8 cellular contexts compared by ENCODE assay signal in the genomic region with DNA sequence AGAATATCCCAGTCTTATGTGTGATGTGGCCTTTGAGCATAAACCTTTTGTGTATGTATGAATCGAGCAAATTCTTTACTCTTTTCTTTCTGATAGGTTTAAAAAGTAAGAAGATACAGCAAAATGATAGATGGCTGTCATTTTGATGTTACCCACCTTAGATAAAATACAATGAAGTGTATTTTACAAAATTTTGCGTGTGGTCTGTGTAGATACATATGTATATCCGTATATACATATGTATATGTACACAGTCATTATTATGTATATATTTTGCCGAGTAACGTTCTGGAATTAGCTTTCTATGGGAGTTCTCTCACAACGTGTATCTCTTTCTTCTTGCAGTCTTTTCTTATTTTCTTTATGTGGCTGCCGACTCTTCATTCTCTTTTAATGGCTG.
"Had no signal": no experiment of that assay in that cellular context is flagged by ENCODE, and none has a peak within 500 bp of the region (broad histone marks: within the 10 kb centered on the region; RNA-seq: fewer than 3 reads in every experiment).

No MANE protein-coding gene starts in this region.

- H3K4me2 ChIP-seq: KMS-11 had no signal

- FAIRE-seq: HepG2, HTR-8/SVneo had no signal

- DNase-seq: IMR-90, KBM-7, KG1 had no signal

- ATAC-seq: HepG2 had no signal

- H3K27ac Mint-ChIP-seq: IgD-negative memory B cell had no signal

- H3K27ac ChIP-seq: HL-60, KMS-11 had no signal

- H3K9ac ChIP-seq: KMS-11 had no signal

- H3K36me3 Mint-ChIP-seq: IgD-negative memory B cell had no signal

- H3K4me3 Mint-ChIP-seq: IgD-negative memory B cell had no signal
